ENCODE assay signal across 8 cellular contexts in genomic region chr3:12706504-12707253, GRCh38. TPM values are rescaled to one million over a fixed set of nuclear protein-coding genes. Genes with fewer than 3 reads are reported as not detected.
A peak's percentile ranks its signal among the peaks of the same experiment; 100 is the strongest.
DNase-seq lines count a peak whose midpoint lies in the region; ATAC-seq and TF ChIP-seq lines count a peak whose summit lies in the region.

No MANE protein-coding gene starts in this region.

- H3K9me3 ChIP-seq in Caco-2 = no peaks in the 10 kb centered on the region

- BruUV-seq in Caco-2 (replicated peaks; lab: Mats Ljungman, UMichigan) = no TSS peak

- no peaks in the 10 kb centered on the region for H3K36me3 Mint-ChIP-seq in Caco-2 (ENCODE audit: insufficient read depth, unreplicated experiment)

- intact Hi-C loops in Caco-2 (cut with micrococcal nuclease; ENCODE audit: unreplicated experiment) = loop anchor here (1.0 to 5.0 kb wide), 4 partner anchors 14 to 106 kb away; partner anchors contain the start of gene RAF1
- intact Hi-C loops in posterior cingulate gyrus (cut with DNase I) = no loop called here

- H3K9me3 Mint-ChIP-seq in Caco-2 (ENCODE audit: unreplicated experiment) = no peaks in the 10 kb centered on the region

- TF ChIP-seq CTCF in Caco-2 (IDR thresholded peaks at IDR 0.05; ENCODE audit: insufficient read depth in 1 of 2, low read depth in 1 of 2, low read length in 1 of 2, severe bottlenecking in 1 of 2, unreplicated experiment in 1 of 2) (peak; percentile 53 to 82), fibroblast of pulmonary artery (IDR thresholded peaks at IDR 0.05; ENCODE audit: low read length, missing control alignments) (peak; percentile 98)

- H3K27me3 Mint-ChIP-seq in Caco-2 (ENCODE audit: insufficient read depth, unreplicated experiment) = no peaks in the 10 kb centered on the region

- no peaks in the 10 kb centered on the region for H3K36me3 ChIP-seq in Caco-2 (ENCODE audit: control insufficient read depth, insufficient read depth, low read length)

- CTCF ChIA-PET in Caco-2 (lab: Charles Lee) = interaction anchor here (1.2 kb wide), 1 partner anchor 103 kb away, joined by 7 read pairs; no protein-coding TSS in a partner anchor

- DNase-seq in Caco-2 (peak; percentile 74 to 79), HS-27A (ENCODE audit: low read depth) (peak; percentile 46), OCI-M1 (lab: John Stamatoyannopoulos, UW) (peak; percentile 89), activated T-cell treated with anti-CD3 and anti-CD28 coated beads for 4 hours (peak; percentile 37), fibroblast of pulmonary artery (ENCODE audit: low read depth) (peak; percentile 79), posterior cingulate gyrus (peak in 6 of 10 donors; percentile 18 to 88 (median 33))

- no peaks in the 10 kb centered on the region for H3K27me3 ChIP-seq in Caco-2 (replicated peaks; ENCODE audit: control insufficient read depth, insufficient read depth, low read length)

- H3K27ac Mint-ChIP-seq in Caco-2 (ENCODE audit: unreplicated experiment) = no peak overlapping the region

- ATAC-seq in GM19452 (IDR thresholded peaks at IDR 0.05; ENCODE audit: unreplicated experiment) (peak; percentile 87), HG03571 (IDR thresholded peaks at IDR 0.05; ENCODE audit: unreplicated experiment) (no peak)

- H3K4me3 Mint-ChIP-seq in Caco-2 (ENCODE audit: unreplicated experiment) = no peak overlapping the region

- H3K4me1 ChIP-seq in Caco-2 = peaks cover 28% of the 10 kb centered on the region

- POLR2A ChIA-PET in Caco-2 (lab: Charles Lee) = no interaction called here

- H3K4me1 Mint-ChIP-seq in Caco-2 (ENCODE audit: low read depth, unreplicated experiment) = no peaks in the 10 kb centered on the region

- H3K4me3 ChIP-seq in Caco-2 (ENCODE audit: low read depth, low read length) (no peak overlapping the region), fibroblast of pulmonary artery (replicated peaks; ENCODE audit: low read depth, low read length) (no peak overlapping the region)

RNA-seq across cellular contexts. Expression of gene RAF1, which starts 42.8 kb away (rescaled TPM):
- total RNA-seq in Caco-2 (2022) = 93.6 and 98.7 TPM in 2 replicates

RNA-seq across cellular contexts. Expression of gene TMEM40, which starts 52.4 kb away (rescaled TPM):
- 0.86 and 1.0 TPM in 2 replicates for total RNA-seq in Caco-2 (2022)

Comparison
In these comparisons a context has a peak if more than half of its experiments do, and no peak if none do; other contexts are left out.
1. DNase-seq: peak in every context shown above with its lines; median percentile 89 in OCI-M1; 79 in fibroblast of pulmonary artery; 76 in Caco-2; 46 in HS-27A; 37 in activated T-cell treated with anti-CD3 and anti-CD28 coated beads for 4 hours; 33 in posterior cingulate gyrus.